In the genomic region with DNA sequence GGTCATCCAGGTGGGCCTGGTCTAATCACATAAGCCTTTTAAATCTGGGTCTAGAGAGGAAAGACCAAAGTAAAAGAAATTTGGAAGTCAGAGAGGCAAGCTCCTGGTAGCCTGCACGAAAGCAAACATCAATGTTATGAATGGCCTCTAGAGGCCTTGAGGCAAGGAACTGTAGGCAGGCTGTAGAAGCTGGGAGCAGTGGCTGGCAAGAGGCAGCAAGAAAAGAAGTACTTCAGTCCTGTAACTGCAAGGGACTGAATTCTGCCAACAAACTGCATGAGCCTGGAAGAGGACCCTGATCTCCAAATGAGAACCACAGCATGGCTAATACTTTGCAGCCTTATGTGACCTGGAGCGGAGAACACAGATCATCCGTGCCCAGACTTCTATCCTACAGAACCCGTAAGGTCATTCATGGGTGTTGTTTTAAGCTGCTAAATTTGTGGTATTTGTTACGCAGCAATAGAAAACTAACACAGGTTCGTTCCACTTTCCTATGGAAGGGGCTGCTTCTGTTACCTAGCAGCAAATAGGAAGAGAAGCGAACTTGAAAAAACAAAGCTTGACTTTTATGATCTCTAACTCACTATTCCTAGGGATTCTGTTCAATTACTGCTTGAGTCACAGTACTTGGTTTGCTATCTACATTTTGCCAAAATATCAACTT, we compare ENCODE assay signal across 8 cellular contexts. TPM values are rescaled to one million over a fixed set of nuclear protein-coding genes. Genes with fewer than 3 reads are reported as not detected.
DNase-seq lines count a peak whose midpoint lies in the region; ATAC-seq and TF ChIP-seq lines count a peak whose summit lies in the region.

No MANE protein-coding gene starts in this region.

- H3K4me3 ChIP-seq in heart right ventricle (peak overlapping the region in 9 of 10 donors; percentile 58 to 99 (median 85)), left lung (peak overlapping the region; percentile 75 to 99), upper lobe of left lung (peak overlapping the region in 3 of 4 donors; percentile 74 to 98 (median 79))

- no peak for ATAC-seq in heart right ventricle
- no peak for ATAC-seq in Right ventricle myocardium inferior
- ATAC-seq in left lung: no peak
- ATAC-seq in upper lobe of left lung (ENCODE audit: low FRiP score in 2 of 2): no peak
- no peak for ATAC-seq in GM21515 (IDR thresholded peaks at IDR 0.05; ENCODE audit: unreplicated experiment)
- ATAC-seq in GM21786 (IDR thresholded peaks at IDR 0.05; ENCODE audit: unreplicated experiment): no peak
- ATAC-seq in HG02981 (IDR thresholded peaks at IDR 0.05; ENCODE audit: unreplicated experiment): no peak

- no peak for TF ChIP-seq POLR2A in upper lobe of left lung (IDR thresholded peaks at IDR 0.05)

- H3K9me3 Mint-ChIP-seq in activated naive CD8-positive, alpha-beta T cell (ENCODE audit: low read depth): no peaks in the 10 kb centered on the region

- no peaks in the 10 kb centered on the region for H3K9me3 ChIP-seq in heart right ventricle
- no peaks in the 10 kb centered on the region for H3K9me3 ChIP-seq in left lung
- no peaks in the 10 kb centered on the region for H3K9me3 ChIP-seq in upper lobe of left lung

- peaks cover 61% of the 10 kb centered on the region for H3K4me1 Mint-ChIP-seq in activated naive CD8-positive, alpha-beta T cell (ENCODE audit: low read depth)

- H3K4me1 ChIP-seq in heart right ventricle (peaks cover 6 to 74% (median 58%) of the 10 kb centered on the region in 9 donors), left lung (peaks cover 18 to 50% of the 10 kb centered on the region in 2 donors), upper lobe of left lung (peaks cover 24 to 61% (median 34%) of the 10 kb centered on the region in 4 donors)

- peak overlapping the region; percentile 92 for H3K4me3 Mint-ChIP-seq in activated naive CD8-positive, alpha-beta T cell

- intact Hi-C loops in heart right ventricle (cut with DNase I): no loop called here
- intact Hi-C loops in Right ventricle myocardium inferior (cut with DNase I): loop anchor here (10.0 kb wide), 1 partner anchor 551 kb away; no protein-coding TSS in a partner anchor
- intact Hi-C loops in left lung (cut with DNase I): no loop called here

- H3K27me3 ChIP-seq in heart right ventricle (no peaks in the 10 kb centered on the region), left lung (no peaks in the 10 kb centered on the region), upper lobe of left lung (no peaks in the 10 kb centered on the region)

- H3K27ac ChIP-seq in heart right ventricle (peak overlapping the region; percentile 93 to 100 (median 99)), left lung (peak overlapping the region; percentile 97 to 99), upper lobe of left lung (peak overlapping the region; percentile 96 to 100 (median 98))

- H3K36me3 Mint-ChIP-seq in activated naive CD8-positive, alpha-beta T cell: peaks cover 8% of the 10 kb centered on the region

- TF ChIP-seq CTCF in heart right ventricle (IDR thresholded peaks at IDR 0.05) (no peak), left lung (IDR thresholded peaks at IDR 0.05) (no peak), upper lobe of left lung (IDR thresholded peaks at IDR 0.05) (no peak)

- H3K27me3 Mint-ChIP-seq in activated naive CD8-positive, alpha-beta T cell: no peaks in the 10 kb centered on the region

- peaks cover 0 to 25% (median 0%) of the 10 kb centered on the region in 9 donors for H3K36me3 ChIP-seq in heart right ventricle
- no peaks in the 10 kb centered on the region for H3K36me3 ChIP-seq in left lung
- H3K36me3 ChIP-seq in upper lobe of left lung: peaks cover 0 to 6% (median 0%) of the 10 kb centered on the region in 4 donors

- H3K27ac Mint-ChIP-seq in activated naive CD8-positive, alpha-beta T cell: peak overlapping the region; percentile 93

- no peak for DNase-seq in heart right ventricle
- DNase-seq in Right ventricle myocardium inferior (ENCODE audit: missing footprints): no peak
- no peak for DNase-seq in left lung
- DNase-seq in upper lobe of left lung: no peak

- no peak for TF ChIP-seq EP300 in upper lobe of left lung (IDR thresholded peaks at IDR 0.05)

- 72 to 76% methylated on average over 7 of the region's 7 CpGs for WGBS in heart right ventricle, 2 donors
- WGBS in upper lobe of left lung, 2 donors: 69 to 81% methylated on average over 7 of the region's 7 CpGs

RNA-seq across cellular contexts. Expression of gene IMMT, which starts 1.2 kb away (rescaled TPM):
- total RNA-seq in heart right ventricle (100 to 1,000 TPM; 211 to 333 (median 306) TPM), Right ventricle myocardium inferior (287 TPM), left lung (10 to 100 TPM; 66.8 to 79.7 TPM), upper lobe of left lung (10 to 100 TPM; 36.7 to 65.4 (median 54.8) TPM)
- 100 to 1,000 TPM in 1 of 2 donors, 10 to 100 TPM in 1; 48.2 to 135 TPM for polyA plus RNA-seq in heart right ventricle

RNA-seq across cellular contexts. Expression of gene MRPL35, which starts 5.2 kb away (rescaled TPM):
- total RNA-seq in heart right ventricle: 100 to 1,000 TPM in 7 of 10 donors, 10 to 100 TPM in 3; 72.5 to 147 (median 113) TPM
- polyA plus RNA-seq in heart right ventricle: 10 to 100 TPM; 31.8 to 49.1 TPM
- 96.9 TPM for total RNA-seq in Right ventricle myocardium inferior
- total RNA-seq in left lung: 10 to 100 TPM; 27.0 to 28.5 TPM
- 10 to 100 TPM in 5 of 6 donors, 1 to 10 TPM in 1; 9.9 to 21.5 (median 16.6) TPM for total RNA-seq in upper lobe of left lung
